ENCODE assay signal across 15 cellular contexts in the genomic region with DNA sequence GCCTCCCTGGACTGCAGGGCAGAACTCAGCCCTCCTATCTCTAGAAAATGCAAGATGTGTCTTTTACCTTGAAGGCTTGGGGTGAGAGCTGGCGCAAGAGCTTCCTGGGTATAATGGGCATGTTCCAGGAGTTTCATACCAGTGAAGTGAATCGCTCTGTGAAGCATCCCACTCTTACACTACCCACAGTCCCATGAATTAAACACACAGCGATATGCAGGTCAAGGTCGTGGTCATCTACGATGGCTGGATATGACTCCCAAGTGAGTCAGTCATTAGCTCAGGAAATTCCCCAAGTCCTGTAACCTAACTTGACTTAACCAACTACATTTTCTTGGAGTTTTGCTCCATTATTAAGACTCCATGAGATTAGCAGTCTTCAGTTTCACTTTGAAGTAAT.
A peak's percentile ranks its signal among the peaks of the same experiment; 100 is the strongest.
DNase-seq lines count a peak whose midpoint lies in the region; ATAC-seq and TF ChIP-seq lines count a peak whose summit lies in the region.
"Had no signal": no experiment of that assay in that cellular context is flagged by ENCODE, and none has a peak within 500 bp of the region (broad histone marks: within the 10 kb centered on the region; RNA-seq: fewer than 3 reads in every experiment).

No MANE protein-coding gene starts in this region.

- ATAC-seq in foreskin keratinocyte = peak; percentile 91
- ATAC-seq in sciatic nerve = no peak
- ATAC-seq: mucosa of descending colon had no signal

- no peaks in the 10 kb centered on the region for H3K36me3 Mint-ChIP-seq in MCF 10A (ENCODE audit: insufficient read depth, unreplicated experiment)
- H3K36me3 Mint-ChIP-seq in activated CD4-positive, alpha-beta memory T cell treated with anti-CD3 and anti-CD28 coated beads, Interleukin-2, amount 10 ng/mL, durations not matched to agents 7 days and 5 days (ENCODE audit: low read depth) = no peaks in the 10 kb centered on the region

- no peak for TF ChIP-seq POLR2A in breast epithelium (IDR thresholded peaks at IDR 0.05)

- no peak overlapping the region for H3K27ac Mint-ChIP-seq in MCF 10A (ENCODE audit: low read depth, unreplicated experiment)
- H3K27ac Mint-ChIP-seq in activated CD4-positive, alpha-beta memory T cell treated with anti-CD3 and anti-CD28 coated beads, Interleukin-2, amount 10 ng/mL, durations not matched to agents 7 days and 5 days = no peak overlapping the region

- no peaks in the 10 kb centered on the region for H3K4me1 ChIP-seq in breast epithelium
- H3K4me1 ChIP-seq in adipocyte (ENCODE audit: control insufficient read depth, insufficient read depth, low read length) = peaks cover 7% of the 10 kb centered on the region
- H3K4me1 ChIP-seq in foreskin keratinocyte = no peaks in the 10 kb centered on the region

- POLR2A ChIA-PET in MCF 10A (lab: Yijun Ruan, JAX) = no interaction called here
- POLR2A ChIA-PET in activated CD4-positive, alpha-beta memory T cell treated with anti-CD3 and anti-CD28 coated beads, Interleukin-2, amount 10 ng/mL, durations not matched to agents 7 days and 5 days (lab: Charles Lee) = no interaction called here

- H3K27me3 ChIP-seq in breast epithelium = no peaks in the 10 kb centered on the region
- H3K27me3 ChIP-seq in adipocyte (replicated peaks; ENCODE audit: control insufficient read depth, insufficient read depth, low read length) = no peaks in the 10 kb centered on the region
- no peaks in the 10 kb centered on the region for H3K27me3 ChIP-seq in foreskin keratinocyte
- H3K27me3 ChIP-seq: sigmoid colon had no signal

- no peak overlapping the region for H3K27ac ChIP-seq in breast epithelium
- H3K27ac ChIP-seq in foreskin keratinocyte = no peak overlapping the region
- H3K27ac ChIP-seq: 22Rv1, sigmoid colon had no signal

- intact Hi-C loops in MCF 10A (cut with micrococcal nuclease) (no loop called here), breast epithelium (cut with DNase I; ENCODE audit: low total_unique reads) (no loop called here), sciatic nerve (cut with DNase I) (no loop called here)

- TF ChIP-seq CTCF in MCF 10A (IDR thresholded peaks at IDR 0.05; ENCODE audit: unreplicated experiment) = no peak
- no peak for TF ChIP-seq CTCF in breast epithelium (IDR thresholded peaks at IDR 0.05)
- TF ChIP-seq CTCF in foreskin keratinocyte (conservative IDR thresholded peaks at IDR 0.05) = no peak

- H3K9me3 Mint-ChIP-seq in MCF 10A (ENCODE audit: unreplicated experiment) = peaks cover 24% of the 10 kb centered on the region
- no peaks in the 10 kb centered on the region for H3K9me3 Mint-ChIP-seq in activated CD4-positive, alpha-beta memory T cell treated with anti-CD3 and anti-CD28 coated beads, Interleukin-2, amount 10 ng/mL, durations not matched to agents 7 days and 5 days

- CTCF ChIA-PET in MCF 10A (lab: Yijun Ruan, JAX) = interaction anchor here (0.6 kb wide), 1 partner anchor 903 kb away, joined by 3 read pairs; no protein-coding TSS in a partner anchor
- CTCF ChIA-PET in activated CD4-positive, alpha-beta memory T cell treated with anti-CD3 and anti-CD28 coated beads, Interleukin-2, amount 10 ng/mL, durations not matched to agents 7 days and 5 days (lab: Charles Lee) = no interaction called here

- H3K4me1 Mint-ChIP-seq in MCF 10A (ENCODE audit: insufficient read depth, unreplicated experiment) = no peaks in the 10 kb centered on the region
- no peaks in the 10 kb centered on the region for H3K4me1 Mint-ChIP-seq in activated CD4-positive, alpha-beta memory T cell treated with anti-CD3 and anti-CD28 coated beads, Interleukin-2, amount 10 ng/mL, durations not matched to agents 7 days and 5 days

- no peak overlapping the region for H3K9ac ChIP-seq in adipocyte (ENCODE audit: low read length)

- H3K36me3 ChIP-seq in breast epithelium = no peaks in the 10 kb centered on the region
- no peaks in the 10 kb centered on the region for H3K36me3 ChIP-seq in adipocyte (ENCODE audit: control insufficient read depth, insufficient read depth, low read length, severe bottlenecking)
- H3K36me3 ChIP-seq: sigmoid colon had no signal

- no peak overlapping the region for H3K4me3 Mint-ChIP-seq in MCF 10A (ENCODE audit: unreplicated experiment)
- H3K4me3 Mint-ChIP-seq in activated CD4-positive, alpha-beta memory T cell treated with anti-CD3 and anti-CD28 coated beads, Interleukin-2, amount 10 ng/mL, durations not matched to agents 7 days and 5 days = no peak overlapping the region

- no TSS peak for BruUV-seq in MCF 10A (replicated peaks; lab: Mats Ljungman, UMichigan)

- peak; percentile 65 for DNase-seq in MCF 10A (ENCODE audit: unreplicated experiment)
- no peak for DNase-seq in breast epithelium (ENCODE audit: low spot score in 2 of 2)
- DNase-seq in adipocyte (ENCODE audit: low read depth) = peak; percentile 64
- DNase-seq in foreskin keratinocyte = peak; percentile 72 to 91
- no peak for DNase-seq in NCI-H748 (lab: John Stamatoyannopoulos, UW; ENCODE audit: unreplicated experiment)
- no peak for DNase-seq in activated CD4-positive, alpha-beta memory T cell treated with anti-CD3 and anti-CD28 coated beads, Interleukin-2, amount 10 ng/mL, durations not matched to agents 7 days and 5 days
- no peak for DNase-seq in sciatic nerve (ENCODE audit: low spot score)
- no peak for DNase-seq in NK-92 treated with Interleukin-12 subunit alpha and Interleukin-12 subunit beta, amount 100 ng/mL, for 24 hours (lab: John Stamatoyannopoulos, UW)
- DNase-seq: activated T-cell treated with anti-CD3 and anti-CD28 coated beads, Interleukin-2, amount 50 U/mL, for 1 hour; anterior cingulate cortex; mucosa of descending colon; NCI-H446 treated with DMSO at 0.1 percent for 48 hours; SHP77; sigmoid colon had no signal

- H3K9me3 ChIP-seq in breast epithelium (no peaks in the 10 kb centered on the region), adipocyte (ENCODE audit: control insufficient read depth, low read length) (no peaks in the 10 kb centered on the region)
- H3K9me3 ChIP-seq: mucosa of descending colon, sigmoid colon had no signal

- H3K4me3 ChIP-seq in breast epithelium (no peak overlapping the region), adipocyte (ENCODE audit: low read length) (no peak overlapping the region)
- H3K4me3 ChIP-seq: mucosa of descending colon, sigmoid colon had no signal

- H3K27me3 Mint-ChIP-seq in MCF 10A (ENCODE audit: insufficient read depth, unreplicated experiment) = no peaks in the 10 kb centered on the region
- no peaks in the 10 kb centered on the region for H3K27me3 Mint-ChIP-seq in activated CD4-positive, alpha-beta memory T cell treated with anti-CD3 and anti-CD28 coated beads, Interleukin-2, amount 10 ng/mL, durations not matched to agents 7 days and 5 days

Comparison
In these comparisons a context has a peak if more than half of its experiments do, and no peak if none do; other contexts are left out.
1. DNase-seq: peak in MCF 10A (single experiment), adipocyte (single experiment) and foreskin keratinocyte (2 of 2); none in breast epithelium (0 of 2), NCI-H748 (single experiment), activated CD4-positive, alpha-beta memory T cell treated with anti-CD3 and anti-CD28 coated beads, Interleukin-2, amount 10 ng/mL, durations not matched to agents 7 days and 5 days (single experiment), sciatic nerve (single experiment) and NK-92 treated with Interleukin-12 subunit alpha and Interleukin-12 subunit beta, amount 100 ng/mL, for 24 hours (single experiment).